ENCODE assay signal across 23 cellular contexts in the genomic region with DNA sequence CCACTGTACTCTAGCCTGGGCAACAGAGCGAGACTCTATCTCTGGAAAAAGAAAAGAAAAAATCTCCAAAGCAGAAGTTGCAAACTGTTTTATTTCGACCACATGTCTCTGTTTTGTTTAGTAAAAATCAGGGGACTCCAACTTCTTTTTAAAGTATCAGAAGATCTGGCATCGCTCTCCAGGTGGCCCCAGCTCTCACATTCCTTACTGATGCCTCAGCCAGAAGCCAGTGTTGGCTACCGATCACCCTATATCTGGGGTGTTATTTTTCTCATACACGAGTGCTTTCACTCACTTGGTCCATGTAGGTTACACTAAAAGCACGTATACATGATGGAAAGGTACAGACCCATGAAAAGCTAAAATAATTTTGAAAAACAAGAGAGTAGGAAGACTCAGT. TPM values are rescaled to one million over a fixed set of nuclear protein-coding genes. Genes with fewer than 3 reads are reported as not detected.
DNase-seq lines count a peak whose midpoint lies in the region; ATAC-seq and TF ChIP-seq lines count a peak whose summit lies in the region.
"Had no signal": no experiment of that assay in that cellular context is flagged by ENCODE, and none has a peak within 500 bp of the region (broad histone marks: within the 10 kb centered on the region; RNA-seq: fewer than 3 reads in every experiment).

No MANE protein-coding gene starts in this region.

- H3K4me3 ChIP-seq in CD8-positive, alpha-beta memory T cell (ENCODE audit: low read length): no peak overlapping the region
- H3K4me3 ChIP-seq in HL-60 (replicated peaks; ENCODE audit: insufficient read depth, low read length) (no peak overlapping the region), smooth muscle cell (no peak overlapping the region)
- H3K4me3 ChIP-seq: body of pancreas had no signal

- no peak for ATAC-seq in GM18517 (IDR thresholded peaks at IDR 0.05; ENCODE audit: unreplicated experiment)
- no peak for ATAC-seq in HG03521 (IDR thresholded peaks at IDR 0.05; ENCODE audit: unreplicated experiment)
- ATAC-seq: body of pancreas; naive thymus-derived CD4-positive, alpha-beta T cell had no signal

- H3K4me3 Mint-ChIP-seq in CD8-positive, alpha-beta memory T cell: no peak overlapping the region
- H3K4me3 Mint-ChIP-seq in activated T-helper 2 cell treated with anti-CD3 and anti-CD28 coated beads, Interferon-gamma antibody, Interleukin-2, Interleukin-4, amounts not matched to agents 10 μg/mL and 5 μg/mL and 100 μg/mL, durations not matched to agents 14 hours and 24 hours and 36 hours (ENCODE audit: low read depth): no peak overlapping the region
- H3K4me3 Mint-ChIP-seq: activated naive CD8-positive, alpha-beta T cell treated with anti-CD3 and anti-CD28 coated beads for 36 hours; activated T-helper 1 cell treated with anti-CD3 and anti-CD28 coated beads, Interleukin-12 subunit alpha, Interleukin-12 subunit beta, Interleukin-2, Interleukin-4 antibody, amounts not matched to agents 30 ng/mL and 10 ng/mL and 1 ng/mL, durations not matched to agents 14 hours and 24 hours and 36 hours; CD4-positive, alpha-beta T cell had no signal

- WGBS in smooth muscle cell (ENCODE audit: low lambda C conversion rate): 58% methylated on average over 6 of the region's 6 CpGs

- intact Hi-C loops in activated T-helper 2 cell treated with anti-CD3 and anti-CD28 coated beads, Interferon-gamma antibody, Interleukin-2, Interleukin-4, amounts not matched to agents 10 μg/mL and 5 μg/mL and 100 μg/mL, durations not matched to agents 14 hours and 24 hours and 36 hours (cut with micrococcal nuclease): no loop called here

- no peak overlapping the region for H2AFZ ChIP-seq in smooth muscle cell (ENCODE audit: low read depth)

- peak overlapping the region in 1 of 8 donors; percentile 1 for H3K27ac Mint-ChIP-seq in CD8-positive, alpha-beta memory T cell
- H3K27ac Mint-ChIP-seq in activated T-helper 2 cell treated with anti-CD3 and anti-CD28 coated beads, Interferon-gamma antibody, Interleukin-2, Interleukin-4, amounts not matched to agents 10 μg/mL and 5 μg/mL and 100 μg/mL, durations not matched to agents 14 hours and 24 hours and 36 hours: peak overlapping the region; percentile 62
- H3K27ac Mint-ChIP-seq: activated naive CD8-positive, alpha-beta T cell treated with anti-CD3 and anti-CD28 coated beads for 36 hours; activated T-helper 1 cell treated with anti-CD3 and anti-CD28 coated beads, Interleukin-12 subunit alpha, Interleukin-12 subunit beta, Interleukin-2, Interleukin-4 antibody, amounts not matched to agents 30 ng/mL and 10 ng/mL and 1 ng/mL, durations not matched to agents 14 hours and 24 hours and 36 hours; CD4-positive, alpha-beta T cell had no signal

- peaks cover 3 to 4% (median 4%) of the 10 kb centered on the region in 3 donors for H3K4me1 Mint-ChIP-seq in CD8-positive, alpha-beta memory T cell
- H3K4me1 Mint-ChIP-seq in activated T-helper 2 cell treated with anti-CD3 and anti-CD28 coated beads, Interferon-gamma antibody, Interleukin-2, Interleukin-4, amounts not matched to agents 10 μg/mL and 5 μg/mL and 100 μg/mL, durations not matched to agents 14 hours and 24 hours and 36 hours (ENCODE audit: low read depth): peaks cover 55% of the 10 kb centered on the region

- no peak overlapping the region for H3K4me2 ChIP-seq in smooth muscle cell

- no peaks in the 10 kb centered on the region for H3F3A ChIP-seq in smooth muscle cell (ENCODE audit: low read depth)

- peaks cover 0 to 3% of the 10 kb centered on the region in 2 donors for H3K27me3 Mint-ChIP-seq in CD8-positive, alpha-beta memory T cell
- H3K27me3 Mint-ChIP-seq in activated T-helper 2 cell treated with anti-CD3 and anti-CD28 coated beads, Interferon-gamma antibody, Interleukin-2, Interleukin-4, amounts not matched to agents 10 μg/mL and 5 μg/mL and 100 μg/mL, durations not matched to agents 14 hours and 24 hours and 36 hours (ENCODE audit: low read depth): no peaks in the 10 kb centered on the region
- H3K27me3 Mint-ChIP-seq: activated naive CD8-positive, alpha-beta T cell treated with anti-CD3 and anti-CD28 coated beads for 36 hours; CD4-positive, alpha-beta T cell; naive thymus-derived CD4-positive, alpha-beta T cell had no signal

- H3K9me3 Mint-ChIP-seq in CD8-positive, alpha-beta memory T cell: no peaks in the 10 kb centered on the region
- no peaks in the 10 kb centered on the region for H3K9me3 Mint-ChIP-seq in activated T-helper 2 cell treated with anti-CD3 and anti-CD28 coated beads, Interferon-gamma antibody, Interleukin-2, Interleukin-4, amounts not matched to agents 10 μg/mL and 5 μg/mL and 100 μg/mL, durations not matched to agents 14 hours and 24 hours and 36 hours
- H3K9me3 Mint-ChIP-seq: activated naive CD8-positive, alpha-beta T cell treated with anti-CD3 and anti-CD28 coated beads for 36 hours; activated T-helper 1 cell treated with anti-CD3 and anti-CD28 coated beads, Interleukin-12 subunit alpha, Interleukin-12 subunit beta, Interleukin-2, Interleukin-4 antibody, amounts not matched to agents 30 ng/mL and 10 ng/mL and 1 ng/mL, durations not matched to agents 14 hours and 24 hours and 36 hours; CD4-positive, alpha-beta T cell; naive thymus-derived CD4-positive, alpha-beta T cell had no signal

- no peak for TF ChIP-seq CTCF in HL-60 (IDR thresholded peaks at IDR 0.05; ENCODE audit: insufficient read depth, low read length)
- TF ChIP-seq CTCF in smooth muscle cell (IDR thresholded peaks at IDR 0.05; ENCODE audit: borderline replicate concordance, insufficient read depth, poor library complexity, severe bottlenecking): no peak

- no peaks in the 10 kb centered on the region for H3K27me3 ChIP-seq in CD8-positive, alpha-beta memory T cell (ENCODE audit: insufficient read depth, low read length, poor library complexity, severe bottlenecking)
- H3K27me3 ChIP-seq in HL-60 (ENCODE audit: insufficient read depth, poor library complexity, severe bottlenecking) (no peaks in the 10 kb centered on the region), smooth muscle cell (ENCODE audit: low read depth) (no peaks in the 10 kb centered on the region)
- H3K27me3 ChIP-seq: body of pancreas had no signal

- H3K36me3 Mint-ChIP-seq in CD8-positive, alpha-beta memory T cell: peaks cover 0 to 1% (median 0%) of the 10 kb centered on the region in 3 donors
- H3K36me3 Mint-ChIP-seq in activated T-helper 2 cell treated with anti-CD3 and anti-CD28 coated beads, Interferon-gamma antibody, Interleukin-2, Interleukin-4, amounts not matched to agents 10 μg/mL and 5 μg/mL and 100 μg/mL, durations not matched to agents 14 hours and 24 hours and 36 hours (ENCODE audit: low read depth): peaks cover 11% of the 10 kb centered on the region
- H3K36me3 Mint-ChIP-seq: activated naive CD8-positive, alpha-beta T cell treated with anti-CD3 and anti-CD28 coated beads for 36 hours had no signal

- peaks cover 20% of the 10 kb centered on the region for H3K4me1 ChIP-seq in CD8-positive, alpha-beta memory T cell (ENCODE audit: insufficient read depth, low read length)
- no peaks in the 10 kb centered on the region for H3K4me1 ChIP-seq in smooth muscle cell (ENCODE audit: low read depth)

- POLR2A ChIA-PET in CD8-positive, alpha-beta memory T cell (lab: Charles Lee): no interaction called here

- no peak for DNase-seq in CD8-positive, alpha-beta memory T cell
- no peak for DNase-seq in HL-60 (ENCODE audit: low read depth in 1 of 2, low spot score in 1 of 2)
- DNase-seq in activated T-helper 2 cell treated with anti-CD3 and anti-CD28 coated beads, Interferon-gamma antibody, Interleukin-2, Interleukin-4, amounts not matched to agents 10 μg/mL and 5 μg/mL and 100 μg/mL, durations not matched to agents 14 hours and 24 hours and 36 hours (ENCODE audit: low spot score): no peak
- DNase-seq in glomerular visceral epithelial cell (ENCODE audit: extremely low spot score): peak; percentile 50
- DNase-seq in smooth muscle cell (lab: John Stamatoyannopoulos, UW; ENCODE audit: unreplicated experiment): no peak
- DNase-seq in stimulated activated CD4-positive, alpha-beta T cell treated with anti-CD3 and anti-CD28 coated beads, Interleukin-4, amount 100 ng/mL, for 1 hour: no peak
- DNase-seq: activated CD4-positive, alpha-beta T cell treated with anti-CD3 and anti-CD28 coated beads for 48 hours; activated naive CD8-positive, alpha-beta T cell treated with anti-CD3 and anti-CD28 coated beads for 36 hours; body of pancreas; CD4-positive, alpha-beta T cell; MM.1S; naive thymus-derived CD4-positive, alpha-beta T cell; NCI-H1436 treated with DMSO at 0.1 percent for 48 hours; NCI-H748 treated with DMSO at 0.1 percent for 48 hours; SHP77; stimulated activated CD4-positive, alpha-beta T cell treated with anti-CD3 and anti-CD28 coated beads, Interleukin-2, amount 100 ng/mL, for 48 hours; stimulated activated naive CD4-positive, alpha-beta T cell treated with Interleukin-2 at 50 U/mL for 16 hours had no signal

- H3K9ac ChIP-seq in smooth muscle cell (ENCODE audit: low read depth): no peak overlapping the region

- peak overlapping the region; percentile 78 for H3K27ac ChIP-seq in CD8-positive, alpha-beta memory T cell (ENCODE audit: low read depth, low read length)
- peak overlapping the region; percentile 45 for H3K27ac ChIP-seq in HL-60 (replicated peaks)
- no peak overlapping the region for H3K27ac ChIP-seq in smooth muscle cell (ENCODE audit: low read depth)

- H4K20me1 ChIP-seq in smooth muscle cell (ENCODE audit: low read depth): no peaks in the 10 kb centered on the region

- no peaks in the 10 kb centered on the region for H3K36me3 ChIP-seq in CD8-positive, alpha-beta memory T cell (ENCODE audit: insufficient read depth, low read length)
- no peaks in the 10 kb centered on the region for H3K36me3 ChIP-seq in smooth muscle cell (ENCODE audit: low read depth)

- CTCF ChIA-PET in CD8-positive, alpha-beta memory T cell (lab: Charles Lee): no interaction called here

- H3K79me2 ChIP-seq in smooth muscle cell (ENCODE audit: low read depth): no peaks in the 10 kb centered on the region

- H3K9me3 ChIP-seq in CD8-positive, alpha-beta memory T cell (ENCODE audit: low read length): no peaks in the 10 kb centered on the region
- no peaks in the 10 kb centered on the region for H3K9me3 ChIP-seq in smooth muscle cell (replicated peaks; ENCODE audit: low read depth)
- H3K9me3 ChIP-seq: body of pancreas had no signal

RNA-seq across cellular contexts. Expression of gene MPP1, which starts 8.3 kb away (rescaled TPM):
- 10 to 100 TPM; 12.8 to 13.0 TPM for total RNA-seq in CD8-positive, alpha-beta memory T cell
- polyA plus RNA-seq in CD8-positive, alpha-beta memory T cell: 14.7 TPM
- total RNA-seq in activated T-helper 2 cell treated with anti-CD3 and anti-CD28 coated beads, Interferon-gamma antibody, Interleukin-2, Interleukin-4, amounts not matched to agents 10 μg/mL and 5 μg/mL and 100 μg/mL, durations not matched to agents 14 hours and 24 hours and 36 hours: 27.7 and 31.5 TPM in 2 replicates
- total RNA-seq in smooth muscle cell: 15.1 and 21.0 TPM in 2 replicates
- polyA plus RNA-seq in smooth muscle cell: 11.6 and 17.5 TPM in 2 replicates

RNA-seq across cellular contexts. Expression of gene DKC1, which starts 34.3 kb away (rescaled TPM):
- 100 to 1,000 TPM; 214 to 219 TPM for total RNA-seq in CD8-positive, alpha-beta memory T cell
- 43.6 TPM for polyA plus RNA-seq in CD8-positive, alpha-beta memory T cell
- 150 TPM in 2 replicates for total RNA-seq in activated T-helper 2 cell treated with anti-CD3 and anti-CD28 coated beads, Interferon-gamma antibody, Interleukin-2, Interleukin-4, amounts not matched to agents 10 μg/mL and 5 μg/mL and 100 μg/mL, durations not matched to agents 14 hours and 24 hours and 36 hours
- 18.7 and 23.4 TPM in 2 replicates for total RNA-seq in smooth muscle cell
- 31.2 and 35.1 TPM in 2 replicates for polyA plus RNA-seq in smooth muscle cell

RNA-seq across cellular contexts. Expression of gene SMIM9, which starts 37.5 kb away (rescaled TPM):
- total RNA-seq in CD8-positive, alpha-beta memory T cell: not detected
- not detected for polyA plus RNA-seq in CD8-positive, alpha-beta memory T cell
- total RNA-seq in activated T-helper 2 cell treated with anti-CD3 and anti-CD28 coated beads, Interferon-gamma antibody, Interleukin-2, Interleukin-4, amounts not matched to agents 10 μg/mL and 5 μg/mL and 100 μg/mL, durations not matched to agents 14 hours and 24 hours and 36 hours: not detected in 2 replicates
- not detected in 2 replicates for total RNA-seq in smooth muscle cell
- not detected in 2 replicates for polyA plus RNA-seq in smooth muscle cell
- total RNA-seq: activated naive CD8-positive, alpha-beta T cell treated with anti-CD3 and anti-CD28 coated beads for 36 hours; activated T-helper 1 cell treated with anti-CD3 and anti-CD28 coated beads, Interleukin-12 subunit alpha, Interleukin-12 subunit beta, Interleukin-2, Interleukin-4 antibody, amounts not matched to agents 30 ng/mL and 10 ng/mL and 1 ng/mL, durations not matched to agents 14 hours and 24 hours and 36 hours; body of pancreas; CD4-positive, alpha-beta T cell; glomerular endothelial cell; mesenteric fat pad; naive thymus-derived CD4-positive, alpha-beta T cell; renal cortical epithelial cell had no signal
- polyA plus RNA-seq: naive thymus-derived CD4-positive, alpha-beta T cell had no signal

RNA-seq across cellular contexts. Expression of gene GAB3, which starts 46.1 kb away (rescaled TPM):
- 1 to 10 TPM; 6.2 to 6.7 TPM for total RNA-seq in CD8-positive, alpha-beta memory T cell
- polyA plus RNA-seq in CD8-positive, alpha-beta memory T cell: 11.9 TPM
- 4.3 and 4.5 TPM in 2 replicates for total RNA-seq in activated T-helper 2 cell treated with anti-CD3 and anti-CD28 coated beads, Interferon-gamma antibody, Interleukin-2, Interleukin-4, amounts not matched to agents 10 μg/mL and 5 μg/mL and 100 μg/mL, durations not matched to agents 14 hours and 24 hours and 36 hours
- total RNA-seq in smooth muscle cell: 0.63 and 0.72 TPM in 2 replicates
- 0.39 and 0.80 TPM in 2 replicates for polyA plus RNA-seq in smooth muscle cell
